1 cellular context compared by ENCODE assay signal in the genomic region with DNA sequence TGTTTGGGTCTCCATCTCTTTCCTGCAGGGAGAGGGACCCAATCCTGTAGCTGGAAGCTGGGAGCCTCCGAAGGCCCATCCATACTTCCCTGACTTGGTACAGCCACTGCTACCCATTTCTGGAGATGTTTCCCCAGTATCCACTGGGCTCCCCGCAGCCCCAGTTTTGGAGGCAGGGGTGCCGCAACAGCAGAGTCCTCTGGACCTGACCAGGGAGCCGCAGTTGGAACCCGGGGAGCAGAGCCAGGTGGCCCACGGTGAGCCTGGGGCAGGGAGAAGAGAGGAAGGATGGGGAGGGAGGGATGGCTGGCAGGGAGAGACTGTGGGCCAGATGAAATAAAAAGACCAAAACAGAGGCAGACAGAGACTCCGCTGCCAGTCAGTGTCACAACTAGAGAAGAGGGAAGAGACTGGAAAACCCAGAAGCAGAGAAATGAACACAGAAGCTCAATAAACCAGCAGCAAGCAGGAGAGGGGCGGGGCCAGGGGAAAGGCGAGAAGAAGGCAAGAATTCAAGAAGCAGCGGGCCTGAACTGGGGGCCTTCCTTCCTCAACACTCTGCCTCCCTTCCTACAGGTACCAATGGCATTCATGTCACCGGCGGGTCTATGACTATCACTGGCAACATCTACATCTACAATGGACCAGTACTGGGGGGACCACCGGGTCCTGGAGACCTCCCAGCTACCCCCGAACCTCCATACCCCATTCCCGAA.
A peak's percentile ranks its signal among the peaks of the same experiment; 100 is the strongest.
TF ChIP-seq lines count a peak whose summit lies in the region.

No MANE protein-coding gene starts in this region.

TF ChIP-seq in HepG2, 621 proteins besides CTCF, POLR2A, EP300 and RAD21:
- no peak for TF ChIP-seq CC2D1A (CRISPR knock-in tag; IDR thresholded peaks at IDR 0.05)
- no peak for TF ChIP-seq TARDBP (CRISPR knock-in tag; IDR thresholded peaks at IDR 0.05)
- no peak for TF ChIP-seq MATR3 (CRISPR knock-in tag; IDR thresholded peaks at IDR 0.05)
- TF ChIP-seq NCOR1 (IDR thresholded peaks at IDR 0.05; ENCODE audit: borderline replicate concordance, low read length) = no peak
- no peak for TF ChIP-seq ZNF484 (CRISPR knock-in tag; IDR thresholded peaks at IDR 0.05; ENCODE audit: borderline replicate concordance, low read depth)
- no peak for TF ChIP-seq GRHL1 (CRISPR knock-in tag; conservative IDR thresholded peaks at IDR 0.05)
- no peak for TF ChIP-seq ETS1 (CRISPR knock-in tag; IDR thresholded peaks at IDR 0.05)
- no peak for TF ChIP-seq ZBTB1 (CRISPR knock-in tag; IDR thresholded peaks at IDR 0.05; ENCODE audit: borderline replicate concordance)
- TF ChIP-seq, protein P1, sequence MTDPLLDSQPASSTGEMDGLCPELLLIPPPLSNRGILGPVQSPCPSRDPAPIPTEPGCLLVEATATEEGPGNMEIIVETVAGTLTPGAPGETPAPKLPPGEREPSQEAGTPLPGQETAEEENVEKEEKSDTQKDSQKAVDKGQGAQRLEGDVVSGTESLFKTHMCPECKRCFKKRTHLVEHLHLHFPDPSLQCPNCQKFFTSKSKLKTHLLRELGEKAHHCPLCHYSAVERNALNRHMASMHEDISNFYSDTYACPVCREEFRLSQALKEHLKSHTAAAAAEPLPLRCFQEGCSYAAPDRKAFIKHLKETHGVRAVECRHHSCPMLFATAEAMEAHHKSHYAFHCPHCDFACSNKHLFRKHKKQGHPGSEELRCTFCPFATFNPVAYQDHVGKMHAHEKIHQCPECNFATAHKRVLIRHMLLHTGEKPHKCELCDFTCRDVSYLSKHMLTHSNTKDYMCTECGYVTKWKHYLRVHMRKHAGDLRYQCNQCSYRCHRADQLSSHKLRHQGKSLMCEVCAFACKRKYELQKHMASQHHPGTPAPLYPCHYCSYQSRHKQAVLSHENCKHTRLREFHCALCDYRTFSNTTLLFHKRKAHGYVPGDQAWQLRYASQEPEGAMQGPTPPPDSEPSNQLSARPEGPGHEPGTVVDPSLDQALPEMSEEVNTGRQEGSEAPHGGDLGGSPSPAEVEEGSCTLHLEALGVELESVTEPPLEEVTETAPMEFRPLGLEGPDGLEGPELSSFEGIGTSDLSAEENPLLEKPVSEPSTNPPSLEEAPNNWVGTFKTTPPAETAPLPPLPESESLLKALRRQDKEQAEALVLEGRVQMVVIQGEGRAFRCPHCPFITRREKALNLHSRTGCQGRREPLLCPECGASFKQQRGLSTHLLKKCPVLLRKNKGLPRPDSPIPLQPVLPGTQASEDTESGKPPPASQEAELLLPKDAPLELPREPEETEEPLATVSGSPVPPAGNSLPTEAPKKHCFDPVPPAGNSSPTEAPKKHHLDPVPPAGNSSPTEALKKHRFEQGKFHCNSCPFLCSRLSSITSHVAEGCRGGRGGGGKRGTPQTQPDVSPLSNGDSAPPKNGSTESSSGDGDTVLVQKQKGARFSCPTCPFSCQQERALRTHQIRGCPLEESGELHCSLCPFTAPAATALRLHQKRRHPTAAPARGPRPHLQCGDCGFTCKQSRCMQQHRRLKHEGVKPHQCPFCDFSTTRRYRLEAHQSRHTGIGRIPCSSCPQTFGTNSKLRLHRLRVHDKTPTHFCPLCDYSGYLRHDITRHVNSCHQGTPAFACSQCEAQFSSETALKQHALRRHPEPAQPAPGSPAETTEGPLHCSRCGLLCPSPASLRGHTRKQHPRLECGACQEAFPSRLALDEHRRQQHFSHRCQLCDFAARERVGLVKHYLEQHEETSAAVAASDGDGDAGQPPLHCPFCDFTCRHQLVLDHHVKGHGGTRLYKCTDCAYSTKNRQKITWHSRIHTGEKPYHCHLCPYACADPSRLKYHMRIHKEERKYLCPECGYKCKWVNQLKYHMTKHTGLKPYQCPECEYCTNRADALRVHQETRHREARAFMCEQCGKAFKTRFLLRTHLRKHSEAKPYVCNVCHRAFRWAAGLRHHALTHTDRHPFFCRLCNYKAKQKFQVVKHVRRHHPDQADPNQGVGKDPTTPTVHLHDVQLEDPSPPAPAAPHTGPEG (CRISPR knock-in tag; IDR thresholded peaks at IDR 0.05) = no peak
- TF ChIP-seq ZZZ3 (CRISPR knock-in tag; IDR thresholded peaks at IDR 0.05; ENCODE audit: borderline replicate concordance) = no peak
- no peak for TF ChIP-seq PLSCR1 (CRISPR knock-in tag; IDR thresholded peaks at IDR 0.05; ENCODE audit: borderline replicate concordance)
- peak; percentile 30 for TF ChIP-seq AGO2 (optimal IDR thresholded peaks at IDR 0.05; ENCODE audit: low read depth, low read length)
- no peak for TF ChIP-seq PHF5A (CRISPR knock-in tag; IDR thresholded peaks at IDR 0.05; ENCODE audit: low read depth, unreplicated experiment)
- no peak for TF ChIP-seq ZNF282 (IDR thresholded peaks at IDR 0.05; ENCODE audit: partially characterized antibody)
- TF ChIP-seq POLR2G (IDR thresholded peaks at IDR 0.05; ENCODE audit: low read depth, low read length) = peak; percentile 57; the same call in 1 of the 2 replicates
- no peak for TF ChIP-seq ARNT (IDR thresholded peaks at IDR 0.05)
- TF ChIP-seq NPAS2 (CRISPR knock-in tag; IDR thresholded peaks at IDR 0.05; ENCODE audit: borderline replicate concordance) = no peak
- TF ChIP-seq SATB2 (CRISPR knock-in tag; IDR thresholded peaks at IDR 0.05) = no peak
- TF ChIP-seq ZNF790 (CRISPR knock-in tag; IDR thresholded peaks at IDR 0.05; ENCODE audit: borderline replicate concordance) = no peak
- no peak for TF ChIP-seq SRSF1 (optimal IDR thresholded peaks at IDR 0.05; ENCODE audit: low read depth, low read length)
- TF ChIP-seq ZBTB39 (CRISPR knock-in tag; IDR thresholded peaks at IDR 0.05) = no peak
- TF ChIP-seq MTF2 (CRISPR knock-in tag; IDR thresholded peaks at IDR 0.05; ENCODE audit: borderline replicate concordance) = no peak
- 0 out of 2 replicates have a peak, but pooled peaks have one; percentile 29 for TF ChIP-seq RBFOX2 (IDR thresholded peaks at IDR 0.05; ENCODE audit: low read depth, low read length)
- no peak for TF ChIP-seq ZSCAN29 (CRISPR knock-in tag; conservative IDR thresholded peaks at IDR 0.05)
- TF ChIP-seq ZMYM4 (CRISPR knock-in tag; IDR thresholded peaks at IDR 0.05) = no peak
